3 cellular contexts compared by ENCODE assay signal in genomic region chr6:17798477-17798876, GRCh38.
TF ChIP-seq lines count a peak whose summit lies in the region.

No MANE protein-coding gene starts in this region.

TF ChIP-seq in A549, 52 proteins besides CTCF, POLR2A, EP300 and RAD21:
- TF ChIP-seq BCL3 (IDR thresholded peaks at IDR 0.05) (no peak), HES2 (IDR thresholded peaks at IDR 0.05) (no peak), MAFK (IDR thresholded peaks at IDR 0.05; ENCODE audit: partially characterized antibody) (peak; percentile 38), ZFP36 (IDR thresholded peaks at IDR 0.05; ENCODE audit: borderline replicate concordance, partially characterized antibody) (no peak), MYC (IDR thresholded peaks at IDR 0.05; ENCODE audit: borderline replicate concordance, low read length) (no peak), PHF8 (IDR thresholded peaks at IDR 0.05; ENCODE audit: borderline replicate concordance, low read depth) (no peak), CEBPB (IDR thresholded peaks at IDR 0.05) (no peak)

TF ChIP-seq in IMR-90, 13 proteins besides CTCF, POLR2A, EP300 and RAD21:
- peak; percentile 51 for TF ChIP-seq MAFK (IDR thresholded peaks at IDR 0.05; ENCODE audit: low read depth, low read length)
- TF ChIP-seq BHLHE40 (IDR thresholded peaks at IDR 0.05; ENCODE audit: low read depth, low read length) = no peak
- TF ChIP-seq CEBPB (IDR thresholded peaks at IDR 0.05; ENCODE audit: low read depth, low read length) = no peak

TF ChIP-seq in K562, 482 proteins besides CTCF, POLR2A, EP300 and RAD21:
- no peak for TF ChIP-seq RB1 (IDR thresholded peaks at IDR 0.05; ENCODE audit: low read depth)
- TF ChIP-seq ZNF134 (CRISPR knock-in tag; conservative IDR thresholded peaks at IDR 0.05) = no peak
- TF ChIP-seq FOXJ2 (tag; IDR thresholded peaks at IDR 0.05) = no peak
- TF ChIP-seq LEF1 (IDR thresholded peaks at IDR 0.05) = no peak
- peak; percentile 42 for TF ChIP-seq C11orf30 (IDR thresholded peaks at IDR 0.05; ENCODE audit: low read depth)
- TF ChIP-seq GABPA (tag; conservative IDR thresholded peaks at IDR 0.05; ENCODE audit: low read depth) = no peak
- TF ChIP-seq ZNF316 (IDR thresholded peaks at IDR 0.05) = peak; percentile 64
- TF ChIP-seq GABPB1 (CRISPR knock-in tag; IDR thresholded peaks at IDR 0.05) = no peak
- no peak for TF ChIP-seq ZNF124 (CRISPR knock-in tag; IDR thresholded peaks at IDR 0.05)
- TF ChIP-seq, protein P1, sequence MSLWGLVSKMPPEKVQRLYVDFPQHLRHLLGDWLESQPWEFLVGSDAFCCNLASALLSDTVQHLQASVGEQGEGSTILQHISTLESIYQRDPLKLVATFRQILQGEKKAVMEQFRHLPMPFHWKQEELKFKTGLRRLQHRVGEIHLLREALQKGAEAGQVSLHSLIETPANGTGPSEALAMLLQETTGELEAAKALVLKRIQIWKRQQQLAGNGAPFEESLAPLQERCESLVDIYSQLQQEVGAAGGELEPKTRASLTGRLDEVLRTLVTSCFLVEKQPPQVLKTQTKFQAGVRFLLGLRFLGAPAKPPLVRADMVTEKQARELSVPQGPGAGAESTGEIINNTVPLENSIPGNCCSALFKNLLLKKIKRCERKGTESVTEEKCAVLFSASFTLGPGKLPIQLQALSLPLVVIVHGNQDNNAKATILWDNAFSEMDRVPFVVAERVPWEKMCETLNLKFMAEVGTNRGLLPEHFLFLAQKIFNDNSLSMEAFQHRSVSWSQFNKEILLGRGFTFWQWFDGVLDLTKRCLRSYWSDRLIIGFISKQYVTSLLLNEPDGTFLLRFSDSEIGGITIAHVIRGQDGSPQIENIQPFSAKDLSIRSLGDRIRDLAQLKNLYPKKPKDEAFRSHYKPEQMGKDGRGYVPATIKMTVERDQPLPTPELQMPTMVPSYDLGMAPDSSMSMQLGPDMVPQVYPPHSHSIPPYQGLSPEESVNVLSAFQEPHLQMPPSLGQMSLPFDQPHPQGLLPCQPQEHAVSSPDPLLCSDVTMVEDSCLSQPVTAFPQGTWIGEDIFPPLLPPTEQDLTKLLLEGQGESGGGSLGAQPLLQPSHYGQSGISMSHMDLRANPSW (CRISPR knock-in tag; IDR thresholded peaks at IDR 0.05) = no peak
- 0 out of 2 replicates have a peak, but pooled peaks have one; percentile 17 for TF ChIP-seq MAFG (tag; conservative IDR thresholded peaks at IDR 0.05)
